9 cellular contexts compared by ENCODE assay signal in genomic region chr14:104393898-104394605, GRCh38.
A peak's percentile ranks its signal among the peaks of the same experiment; 100 is the strongest.
DNase-seq lines count a peak whose midpoint lies in the region; ATAC-seq and TF ChIP-seq lines count a peak whose summit lies in the region.
"Had no signal": no experiment of that assay in that cellular context is flagged by ENCODE, and none has a peak within 500 bp of the region (broad histone marks: within the 10 kb centered on the region; RNA-seq: fewer than 3 reads in every experiment).

No MANE protein-coding gene starts in this region.

- peaks cover 0 to 26% (median 0%) of the 10 kb centered on the region in 4 donors for H3K4me1 ChIP-seq in Peyer's patch
- peaks cover 0 to 21% of the 10 kb centered on the region in 2 donors for H3K4me1 ChIP-seq in lung (ENCODE audit: control insufficient read depth in 2 of 2, insufficient read depth in 2 of 2, low read length in 2 of 2)
- peaks cover 0 to 6% of the 10 kb centered on the region in 2 donors for H3K4me1 ChIP-seq in thyroid gland

- intact Hi-C loops in activated T-helper 1 cell treated with anti-CD3 and anti-CD28 coated beads, Interleukin-12 subunit alpha, Interleukin-12 subunit beta, Interleukin-2, Interleukin-4 antibody, amounts not matched to agents 30 ng/mL and 10 ng/mL and 1 ng/mL, durations not matched to agents 14 hours and 24 hours and 36 hours (cut with micrococcal nuclease) = no loop called here
- intact Hi-C loops in thyroid gland (cut with DNase I) = no loop called here

- DNase-seq in Peyer's patch = peak; percentile 50 to 88 (median 82)
- peak; percentile 56 for DNase-seq in activated T-helper 1 cell treated with anti-CD3 and anti-CD28 coated beads, Interleukin-12 subunit alpha, Interleukin-12 subunit beta, Interleukin-2, Interleukin-4 antibody, amounts not matched to agents 30 ng/mL and 10 ng/mL and 1 ng/mL, durations not matched to agents 14 hours and 24 hours and 36 hours (ENCODE audit: low spot score)
- DNase-seq in lung (ENCODE audit: low spot score) = peak; percentile 30
- DNase-seq in thyroid gland = peak; percentile 21 to 23
- DNase-seq in HuH-7.5 (ENCODE audit: low spot score) = no peak
- no peak for DNase-seq in cerebellar nuclear complex (lab: John Stamatoyannopoulos, UW)
- DNase-seq: IMR-90 had no signal

- H3K27me3 ChIP-seq in Peyer's patch (no peaks in the 10 kb centered on the region), lung (ENCODE audit: control insufficient read depth, insufficient read depth) (no peaks in the 10 kb centered on the region), thyroid gland (no peaks in the 10 kb centered on the region)

- peaks cover 2% of the 10 kb centered on the region for H3K27me3 Mint-ChIP-seq in activated T-helper 1 cell treated with anti-CD3 and anti-CD28 coated beads, Interleukin-12 subunit alpha, Interleukin-12 subunit beta, Interleukin-2, Interleukin-4 antibody, amounts not matched to agents 30 ng/mL and 10 ng/mL and 1 ng/mL, durations not matched to agents 14 hours and 24 hours and 36 hours (ENCODE audit: insufficient read depth)

- H3K9me3 ChIP-seq in Peyer's patch = peaks cover 0 to 11% (median 0%) of the 10 kb centered on the region in 4 donors
- peaks cover 0 to 13% of the 10 kb centered on the region in 2 donors for H3K9me3 ChIP-seq in lung (ENCODE audit: control insufficient read depth in 2 of 2, insufficient read depth in 1 of 2, low read length in 1 of 2)
- H3K9me3 ChIP-seq in thyroid gland = no peaks in the 10 kb centered on the region

- H3K27ac ChIP-seq in Peyer's patch = peak overlapping the region in 1 of 4 donors; percentile 55
- H3K27ac ChIP-seq in lung (ENCODE audit: low read depth in 1 of 2, low read length in 1 of 2) = peak overlapping the region in 1 of 2 donors; percentile 56
- no peak overlapping the region for H3K27ac ChIP-seq in thyroid gland
- H3K27ac ChIP-seq: tibial nerve had no signal

- H3K36me3 ChIP-seq in Peyer's patch (no peaks in the 10 kb centered on the region), lung (ENCODE audit: control insufficient read depth in 2 of 2, insufficient read depth in 2 of 2, low read length in 2 of 2) (no peaks in the 10 kb centered on the region), thyroid gland (no peaks in the 10 kb centered on the region)
- H3K36me3 ChIP-seq: tibial nerve had no signal

- H3K4me3 ChIP-seq in Peyer's patch = no peak overlapping the region
- H3K4me3 ChIP-seq in lung = no peak overlapping the region
- no peak overlapping the region for H3K4me3 ChIP-seq in thyroid gland (replicated peaks in 1 of 3)
- H3K4me3 ChIP-seq: tibial nerve had no signal

- no peak for TF ChIP-seq CTCF in Peyer's patch (IDR thresholded peaks at IDR 0.05)
- TF ChIP-seq CTCF in lung (IDR thresholded peaks at IDR 0.05; ENCODE audit: control extremely low read depth, extremely low read depth) = no peak
- no peak for TF ChIP-seq CTCF in thyroid gland (IDR thresholded peaks at IDR 0.05)

- peaks cover 4% of the 10 kb centered on the region for H3K36me3 Mint-ChIP-seq in activated T-helper 1 cell treated with anti-CD3 and anti-CD28 coated beads, Interleukin-12 subunit alpha, Interleukin-12 subunit beta, Interleukin-2, Interleukin-4 antibody, amounts not matched to agents 30 ng/mL and 10 ng/mL and 1 ng/mL, durations not matched to agents 14 hours and 24 hours and 36 hours (ENCODE audit: low read depth)

- H3K4me3 Mint-ChIP-seq in activated T-helper 1 cell treated with anti-CD3 and anti-CD28 coated beads, Interleukin-12 subunit alpha, Interleukin-12 subunit beta, Interleukin-2, Interleukin-4 antibody, amounts not matched to agents 30 ng/mL and 10 ng/mL and 1 ng/mL, durations not matched to agents 14 hours and 24 hours and 36 hours = no peak overlapping the region

- H3K9me3 Mint-ChIP-seq in activated T-helper 1 cell treated with anti-CD3 and anti-CD28 coated beads, Interleukin-12 subunit alpha, Interleukin-12 subunit beta, Interleukin-2, Interleukin-4 antibody, amounts not matched to agents 30 ng/mL and 10 ng/mL and 1 ng/mL, durations not matched to agents 14 hours and 24 hours and 36 hours = peaks cover 16% of the 10 kb centered on the region

- H3K4me1 Mint-ChIP-seq in activated T-helper 1 cell treated with anti-CD3 and anti-CD28 coated beads, Interleukin-12 subunit alpha, Interleukin-12 subunit beta, Interleukin-2, Interleukin-4 antibody, amounts not matched to agents 30 ng/mL and 10 ng/mL and 1 ng/mL, durations not matched to agents 14 hours and 24 hours and 36 hours (ENCODE audit: low read depth) = peaks cover 37% of the 10 kb centered on the region

- H3K27ac Mint-ChIP-seq in activated T-helper 1 cell treated with anti-CD3 and anti-CD28 coated beads, Interleukin-12 subunit alpha, Interleukin-12 subunit beta, Interleukin-2, Interleukin-4 antibody, amounts not matched to agents 30 ng/mL and 10 ng/mL and 1 ng/mL, durations not matched to agents 14 hours and 24 hours and 36 hours = peak overlapping the region; percentile 66

- ATAC-seq in lung (ENCODE audit: insufficient read depth, low FRiP score) = no peak
- ATAC-seq in HG02885 (IDR thresholded peaks at IDR 0.05; ENCODE audit: poor library complexity, unreplicated experiment) = no peak

- WGBS in lung, 2 donors = 21 to 34% methylated on average over 11 to 15 of the region's 15 CpGs
- 41 to 43% methylated on average over 5 of the region's 15 CpGs for WGBS in thyroid gland, 2 donors

- no peak for TF ChIP-seq POLR2A in Peyer's patch (IDR thresholded peaks at IDR 0.05)
- no peak for TF ChIP-seq POLR2A in thyroid gland (IDR thresholded peaks at IDR 0.05)

Comparison
In these comparisons a context has a peak if more than half of its experiments do, and no peak if none do; other contexts are left out.
1. DNase-seq: peak in Peyer's patch (3 of 3), activated T-helper 1 cell treated with anti-CD3 and anti-CD28 coated beads, Interleukin-12 subunit alpha, Interleukin-12 subunit beta, Interleukin-2, Interleukin-4 antibody, amounts not matched to agents 30 ng/mL and 10 ng/mL and 1 ng/mL, durations not matched to agents 14 hours and 24 hours and 36 hours (single experiment), lung (single experiment) and thyroid gland (2 of 2); none in HuH-7.5 (single experiment) and cerebellar nuclear complex (0 of 2).